ENCODE assay signal across 8 cellular contexts in genomic region chr22:17637490-17638181, GRCh38. TPM values are rescaled to one million over a fixed set of nuclear protein-coding genes. Genes with fewer than 3 reads are reported as not detected.
DNase-seq lines count a peak whose midpoint lies in the region; ATAC-seq and TF ChIP-seq lines count a peak whose summit lies in the region.

No MANE protein-coding gene starts in this region.

- no peaks in the 10 kb centered on the region for H3K9me2 ChIP-seq in SK-N-SH

- TF ChIP-seq CTCF in SK-N-SH (IDR thresholded peaks at IDR 0.05) (no peak), fibroblast of villous mesenchyme (IDR thresholded peaks at IDR 0.05; ENCODE audit: insufficient read depth, low read depth, low read length) (no peak)

- H4K20me1 ChIP-seq in SK-N-SH (ENCODE audit: insufficient read depth) = no peaks in the 10 kb centered on the region

- TF ChIP-seq RAD21 in SK-N-SH (IDR thresholded peaks at IDR 0.05; ENCODE audit: low read length) = no peak

- peaks cover 39% of the 10 kb centered on the region for H3K79me2 ChIP-seq in SK-N-SH (ENCODE audit: insufficient read depth)

- no peaks in the 10 kb centered on the region for H3K9me3 ChIP-seq in SK-N-SH

- H3K27ac ChIP-seq in SK-N-SH (ENCODE audit: low read depth in 2 of 2, low read length in 1 of 2) (peak overlapping the region; percentile 94 to 96), skin epidermis (peak overlapping the region; percentile 84 to 100 (median 99))

- peak overlapping the region; percentile 94 for H3K9ac ChIP-seq in SK-N-SH

- H2AFZ ChIP-seq in SK-N-SH (ENCODE audit: low read depth) = peak overlapping the region; percentile 90

- peak; percentile 16 for DNase-seq in DMS53 (lab: John Stamatoyannopoulos, UW)
- no peak for DNase-seq in DMS53 treated with DMSO at 0.1 percent for 48 hours (lab: John Stamatoyannopoulos, UW; ENCODE audit: unreplicated experiment)
- no peak for DNase-seq in SK-N-SH
- no peak for DNase-seq in fibroblast of villous mesenchyme (ENCODE audit: low read depth)
- DNase-seq in stimulated activated CD4-positive, alpha-beta T cell treated with anti-CD3 and anti-CD28 coated beads, Interleukin-4, amount 100 ng/mL, for 4 hours = no peak

- no peaks in the 10 kb centered on the region for H3K27me3 ChIP-seq in SK-N-SH (ENCODE audit: insufficient read depth)

- peaks cover 55% of the 10 kb centered on the region for H3F3A ChIP-seq in SK-N-SH (replicated peaks; ENCODE audit: insufficient read depth)

- CTCF ChIA-PET in SK-N-SH (lab: Yijun Ruan, JAX) = no interaction called here

- H3K4me3 ChIP-seq in SK-N-SH (ENCODE audit: low read depth in 2 of 2, low read length in 1 of 2) = peak overlapping the region; percentile 62 to 93
- H3K4me3 ChIP-seq in fibroblast of villous mesenchyme (ENCODE audit: low read depth, low read length) = peak overlapping the region; percentile 86
- peak overlapping the region; percentile 70 to 96 (median 87) for H3K4me3 ChIP-seq in skin epidermis

- H3K4me2 ChIP-seq in SK-N-SH = peak overlapping the region; percentile 84

- POLR2A ChIA-PET in SK-N-SH (lab: Yijun Ruan, JAX) = no interaction called here

- WGBS in SK-N-SH (ENCODE audit: low lambda C conversion rate) = 60% methylated on average over 10 of the region's 10 CpGs

- peaks cover 7 to 14% of the 10 kb centered on the region in 2 experiments; a peak in 2 of 4 replicates for H3K4me1 ChIP-seq in SK-N-SH (ENCODE audit: control insufficient read depth in 1 of 2, insufficient read depth in 2 of 2, low read depth in 1 of 2, low read length in 1 of 2)

- no peak for TF ChIP-seq EP300 in SK-N-SH (IDR thresholded peaks at IDR 0.05; ENCODE audit: borderline replicate concordance in 1 of 2, low read depth in 1 of 2, low read length in 1 of 2)

- peaks cover 0 to 8% of the 10 kb centered on the region in 2 experiments for H3K36me3 ChIP-seq in SK-N-SH (replicated peaks in 1 of 2; ENCODE audit: control insufficient read depth in 1 of 2, insufficient read depth in 2 of 2, low read length in 1 of 2)

- no peak for ATAC-seq in HG03571 (IDR thresholded peaks at IDR 0.05; ENCODE audit: unreplicated experiment)
- ATAC-seq in HG02610 (IDR thresholded peaks at IDR 0.05; ENCODE audit: unreplicated experiment) = no peak

TF ChIP-seq in SK-N-SH, 30 proteins besides CTCF, POLR2A, EP300 and RAD21:
- 0 out of 2 replicates have a peak, but pooled peaks have one; percentile 12 for TF ChIP-seq GATA2 (CRISPR knock-in tag; IDR thresholded peaks at IDR 0.05)
- TF ChIP-seq MAX (IDR thresholded peaks at IDR 0.05; ENCODE audit: low read depth) = no peak

RNA-seq across cellular contexts. Expression of gene BCL2L13, which starts 0.9 kb away (rescaled TPM):
- 37.1 and 51.3 TPM in 2 replicates for polyA plus RNA-seq in SK-N-SH (2012; rRNA removed)
- 34.8 and 43.2 TPM in 2 replicates for polyA plus RNA-seq in SK-N-SH (2012; cell fraction: cytosol; rRNA removed)
- 23.9 and 31.8 TPM in 2 replicates for polyA plus RNA-seq in SK-N-SH (2012; cell fraction: nucleus; rRNA removed)
- total RNA-seq in fibroblast of villous mesenchyme = 53.5 and 64.3 TPM in 2 replicates

RNA-seq across cellular contexts. Expression of gene ATP6V1E1, which starts 9.1 kb away (rescaled TPM):
- 140 and 195 TPM in 2 replicates for polyA plus RNA-seq in SK-N-SH (2012; rRNA removed)
- polyA plus RNA-seq in SK-N-SH (2012; cell fraction: cytosol; rRNA removed) = 181 and 188 TPM in 2 replicates
- polyA plus RNA-seq in SK-N-SH (2012; cell fraction: nucleus; rRNA removed) = 68.3 and 108 TPM in 2 replicates
- 128 and 177 TPM in 2 replicates for total RNA-seq in fibroblast of villous mesenchyme
